ENCODE assay signal across 8 cellular contexts in genomic region chr10:87865201-87866025, GRCh38. TPM values are rescaled to one million over a fixed set of nuclear protein-coding genes. Genes with fewer than 3 reads are reported as not detected.
DNase-seq lines count a peak whose midpoint lies in the region; FAIRE-seq and TF ChIP-seq lines count a peak whose summit lies in the region.

No MANE protein-coding gene starts in this region.

- peaks cover 7 to 43% of the 10 kb centered on the region in 2 donors for H3K36me3 Mint-ChIP-seq in CD4-positive, alpha-beta memory T cell
- peaks cover 43% of the 10 kb centered on the region for H3K36me3 Mint-ChIP-seq in dendritic cell treated with granulocyte-macrophage colony-stimulating factor and Interleukin-4, amounts not matched to agents 40 ng/mL and 50 ng/mL, for 4 days (ENCODE audit: low read depth)
- H3K36me3 Mint-ChIP-seq in neural crest cell (ENCODE audit: low read depth): peaks cover 2% of the 10 kb centered on the region

- intact Hi-C loops in CD4-positive, alpha-beta memory T cell (cut with micrococcal nuclease): loop anchor here (10.0 kb wide), 1 partner anchor 819 kb away; no protein-coding TSS in a partner anchor
- intact Hi-C loops in dendritic cell treated with granulocyte-macrophage colony-stimulating factor and Interleukin-4, amounts not matched to agents 40 ng/mL and 50 ng/mL, for 4 days (cut with micrococcal nuclease): no loop called here

- H3K4me3 ChIP-seq in CD4-positive, alpha-beta memory T cell (ENCODE audit: low read length in 2 of 2): peak overlapping the region; percentile 82 to 91
- H3K4me3 ChIP-seq in MM.1S (ENCODE audit: low read length): peak overlapping the region; percentile 89

- peaks cover 61% of the 10 kb centered on the region for H3K4me1 ChIP-seq in CD4-positive, alpha-beta memory T cell (ENCODE audit: insufficient read depth, low read length)
- H3K4me1 ChIP-seq in MM.1S (ENCODE audit: low read length): peaks cover 19% of the 10 kb centered on the region

- FAIRE-seq in frontal cortex (lab: Jason Lieb, UNC): no peak

- H2AFZ ChIP-seq in MM.1S (ENCODE audit: low read length): no peak overlapping the region

- CTCF ChIA-PET in CD4-positive, alpha-beta memory T cell (lab: Charles Lee; ENCODE audit: partially characterized antibody): interaction anchor here (1.1 to 10.6 kb wide), 5 partner anchors 9 to 688 kb away, joined by 3 to 225 read pairs (median 4); no protein-coding TSS in a partner anchor

- peak overlapping the region; percentile 85 for H3K9ac ChIP-seq in MM.1S (ENCODE audit: low read length)

- H4K20me1 ChIP-seq in MM.1S (ENCODE audit: insufficient read depth, low read length): peaks cover 11% of the 10 kb centered on the region; the same call in 1 of the 2 replicates

- no peaks in the 10 kb centered on the region for H3K36me3 ChIP-seq in CD4-positive, alpha-beta memory T cell (ENCODE audit: insufficient read depth, low read length)
- no peaks in the 10 kb centered on the region; the same call in 1 of the 2 replicates for H3K36me3 ChIP-seq in MM.1S (replicated peaks; ENCODE audit: insufficient read depth, low read length)

- peak overlapping the region; percentile 64 for H3K4me2 ChIP-seq in MM.1S (ENCODE audit: low read depth, low read length)

- H3K27ac ChIP-seq in CD4-positive, alpha-beta memory T cell (ENCODE audit: low read depth, low read length): peak overlapping the region; percentile 69
- peak overlapping the region; percentile 85; the same call in 1 of the 2 replicates for H3K27ac ChIP-seq in MM.1S (ENCODE audit: low read length)

- H3K9me3 ChIP-seq in CD4-positive, alpha-beta memory T cell (ENCODE audit: control insufficient read depth in 1 of 2, low read length in 2 of 2): no peaks in the 10 kb centered on the region
- H3K9me3 ChIP-seq in MM.1S (replicated peaks; ENCODE audit: insufficient read depth, low read length): no peaks in the 10 kb centered on the region

- peaks cover 40% of the 10 kb centered on the region for H3F3A ChIP-seq in MM.1S (ENCODE audit: insufficient read depth, low read length)

- H3K79me2 ChIP-seq in MM.1S (ENCODE audit: low read length): peaks cover 77% of the 10 kb centered on the region

- H3K4me3 Mint-ChIP-seq in CD4-positive, alpha-beta memory T cell: peak overlapping the region; percentile 90 to 99 (median 97)
- H3K4me3 Mint-ChIP-seq in dendritic cell treated with granulocyte-macrophage colony-stimulating factor and Interleukin-4, amounts not matched to agents 40 ng/mL and 50 ng/mL, for 4 days: peak overlapping the region; percentile 99
- peak overlapping the region; percentile 99 for H3K4me3 Mint-ChIP-seq in neural crest cell

- H3K4me1 Mint-ChIP-seq in CD4-positive, alpha-beta memory T cell: peaks cover 37 to 81% (median 49%) of the 10 kb centered on the region in 4 donors
- peaks cover 29% of the 10 kb centered on the region for H3K4me1 Mint-ChIP-seq in dendritic cell treated with granulocyte-macrophage colony-stimulating factor and Interleukin-4, amounts not matched to agents 40 ng/mL and 50 ng/mL, for 4 days (ENCODE audit: low read depth)
- H3K4me1 Mint-ChIP-seq in neural crest cell: peaks cover 55% of the 10 kb centered on the region

- H3K9me2 ChIP-seq in MM.1S (replicated peaks; ENCODE audit: insufficient read depth, low read length): no peaks in the 10 kb centered on the region

- peaks cover 0 to 2% (median 0%) of the 10 kb centered on the region in 8 donors for H3K9me3 Mint-ChIP-seq in CD4-positive, alpha-beta memory T cell
- no peaks in the 10 kb centered on the region for H3K9me3 Mint-ChIP-seq in dendritic cell treated with granulocyte-macrophage colony-stimulating factor and Interleukin-4, amounts not matched to agents 40 ng/mL and 50 ng/mL, for 4 days
- H3K9me3 Mint-ChIP-seq in neural crest cell: no peaks in the 10 kb centered on the region

- TF ChIP-seq CTCF in MM.1S (IDR thresholded peaks at IDR 0.05; ENCODE audit: low read length) (no peak), neural crest cell (conservative IDR thresholded peaks at IDR 0.05) (no peak)

- no peaks in the 10 kb centered on the region for H3K27me3 ChIP-seq in CD4-positive, alpha-beta memory T cell (ENCODE audit: insufficient read depth, low read length)
- H3K27me3 ChIP-seq in MM.1S (replicated peaks; ENCODE audit: insufficient read depth, low read length): no peaks in the 10 kb centered on the region

- POLR2A ChIA-PET in CD4-positive, alpha-beta memory T cell (lab: Charles Lee; ENCODE audit: partially characterized antibody): interaction anchor here (0.9 to 7.7 kb wide), 7 partner anchors 14 to 718 kb away, joined by 3 to 158 read pairs (median 3); partner anchors contain the start of genes ATAD1 and RNLS

- H3K27ac Mint-ChIP-seq in CD4-positive, alpha-beta memory T cell: peak overlapping the region in 6 of 7 donors; percentile 78 to 97 (median 94)
- H3K27ac Mint-ChIP-seq in dendritic cell treated with granulocyte-macrophage colony-stimulating factor and Interleukin-4, amounts not matched to agents 40 ng/mL and 50 ng/mL, for 4 days: peak overlapping the region; percentile 96
- no peak overlapping the region for H3K27ac Mint-ChIP-seq in neural crest cell (ENCODE audit: unreplicated experiment)

- peaks cover 0 to 3% of the 10 kb centered on the region in 2 donors for H3K27me3 Mint-ChIP-seq in CD4-positive, alpha-beta memory T cell
- H3K27me3 Mint-ChIP-seq in dendritic cell treated with granulocyte-macrophage colony-stimulating factor and Interleukin-4, amounts not matched to agents 40 ng/mL and 50 ng/mL, for 4 days: no peaks in the 10 kb centered on the region
- peaks cover 7% of the 10 kb centered on the region for H3K27me3 Mint-ChIP-seq in neural crest cell (ENCODE audit: low read depth)

- DNase-seq in CD4-positive, alpha-beta memory T cell: no peak
- DNase-seq in MM.1S (no peak), neural crest cell (ENCODE audit: low read depth, low spot score) (no peak), GM03348 (ENCODE audit: low spot score) (no peak), Ammon's horn (ENCODE audit: low spot score) (no peak), frontal cortex (ENCODE audit: low spot score in 2 of 2) (no peak), GM19240 (ENCODE audit: insufficient read length, low spot score) (no peak)

RNA-seq across cellular contexts. Expression of gene PTEN, which starts 2.0 kb away (rescaled TPM):
- total RNA-seq in CD4-positive, alpha-beta memory T cell: 10 to 100 TPM; 78.7 to 84.8 TPM
- polyA plus RNA-seq in CD4-positive, alpha-beta memory T cell: 10 to 100 TPM; 25.1 to 36.9 TPM
- total RNA-seq in neural crest cell: 52.5 and 59.8 TPM in 2 replicates
- 212 TPM for total RNA-seq in frontal cortex

RNA-seq across cellular contexts. Expression of gene KLLN, which starts 2.1 kb away (rescaled TPM):
- 1 to 10 TPM; 1.0 to 1.3 TPM for total RNA-seq in CD4-positive, alpha-beta memory T cell
- under 1 TPM in 1 of 2 donors, not detected in 1; 0.09 TPM for polyA plus RNA-seq in CD4-positive, alpha-beta memory T cell
- total RNA-seq in neural crest cell (0.98 and 1.1 TPM in 2 replicates), frontal cortex (0.82 TPM)

RNA-seq across cellular contexts. Expression of gene ATAD1, which starts 47.4 kb away (rescaled TPM):
- 10 to 100 TPM; 46.5 to 52.0 TPM for total RNA-seq in CD4-positive, alpha-beta memory T cell
- polyA plus RNA-seq in CD4-positive, alpha-beta memory T cell: 10 to 100 TPM; 39.6 to 41.5 TPM
- total RNA-seq in neural crest cell: 43.6 and 47.5 TPM in 2 replicates
- 85.6 TPM for total RNA-seq in frontal cortex
